Comparison of ENCODE assay signal across 9 cellular contexts in the genomic region with DNA sequence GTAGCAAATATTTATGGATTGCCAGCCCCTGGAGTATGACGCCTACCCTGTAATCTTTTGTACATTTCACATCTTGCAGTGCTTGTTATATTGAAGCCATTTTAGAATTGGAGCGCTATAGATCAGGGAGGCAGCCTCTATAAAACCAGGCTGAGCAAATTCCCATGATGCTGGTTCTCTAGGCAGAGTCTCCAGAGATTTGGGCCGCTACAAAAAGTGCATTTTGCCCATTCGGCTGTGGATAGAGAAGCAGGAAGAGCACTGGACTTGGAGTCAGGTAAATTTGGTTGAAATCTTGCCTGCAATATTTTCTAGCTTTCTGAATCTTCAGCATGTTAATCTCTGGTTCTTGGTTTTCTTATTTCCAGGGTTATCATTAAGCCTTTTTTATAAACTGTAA. TPM values are rescaled to one million over a fixed set of nuclear protein-coding genes. Genes with fewer than 3 reads are reported as not detected.
DNase-seq lines count a peak whose midpoint lies in the region; ATAC-seq, FAIRE-seq and TF ChIP-seq lines count a peak whose summit lies in the region.
"Had no signal": no experiment of that assay in that cellular context is flagged by ENCODE, and none has a peak within 500 bp of the region (broad histone marks: within the 10 kb centered on the region; RNA-seq: fewer than 3 reads in every experiment).

No MANE protein-coding gene starts in this region.

- H3K27ac Mint-ChIP-seq in Calu3 (ENCODE audit: unreplicated experiment), result peak overlapping the region; percentile 90

- peaks cover 2% of the 10 kb centered on the region for H3K4me1 ChIP-seq in NT2/D1 (ENCODE audit: insufficient read depth, insufficient read length)
- H3K4me1 ChIP-seq in effector memory CD4-positive, alpha-beta T cell (ENCODE audit: control insufficient read depth, insufficient read depth, low read length, poor library complexity, severe bottlenecking), result peaks cover 44% of the 10 kb centered on the region
- H3K4me1 ChIP-seq in neutrophil (ENCODE audit: control insufficient read depth in 1 of 2, insufficient read depth in 1 of 2, low read depth in 1 of 2, low read length in 1 of 2), result peaks cover 64 to 67% of the 10 kb centered on the region in 2 experiments

- no peaks in the 10 kb centered on the region for H3K9me3 Mint-ChIP-seq in Calu3 (ENCODE audit: low read depth, unreplicated experiment)

- H3K27me3 ChIP-seq in NT2/D1 (ENCODE audit: insufficient read depth, insufficient read length) (no peaks in the 10 kb centered on the region), neutrophil (no peaks in the 10 kb centered on the region)
- H3K27me3 ChIP-seq in effector memory CD4-positive, alpha-beta T cell (replicated peaks; ENCODE audit: control insufficient read depth, insufficient read depth, low read length, poor library complexity, severe bottlenecking), result no peaks in the 10 kb centered on the region

- peaks cover 36% of the 10 kb centered on the region for H3K4me1 Mint-ChIP-seq in Calu3 (ENCODE audit: low read depth, unreplicated experiment)

- no peaks in the 10 kb centered on the region for H3K27me3 Mint-ChIP-seq in Calu3 (ENCODE audit: unreplicated experiment)

- H3K36me3 ChIP-seq in NT2/D1 (ENCODE audit: insufficient read depth, insufficient read length, low read length) (peaks cover 42% of the 10 kb centered on the region), neutrophil (peaks cover 5% of the 10 kb centered on the region)
- peaks cover 4% of the 10 kb centered on the region for H3K36me3 ChIP-seq in effector memory CD4-positive, alpha-beta T cell (ENCODE audit: control insufficient read depth, insufficient read depth, low read length)

- DNase-seq in Calu3 (no peak), NT2/D1 (ENCODE audit: low read depth, low spot score) (no peak), NCI-H1417 (lab: John Stamatoyannopoulos, UW) (no peak), omental fat pad (ENCODE audit: low spot score) (no peak), D721Med (ENCODE audit: insufficient read length, low spot score) (no peak)
- DNase-seq in effector memory CD4-positive, alpha-beta T cell, result no peak

- no peaks in the 10 kb centered on the region for H3K9me3 ChIP-seq in NT2/D1 (ENCODE audit: insufficient read depth, low read length)
- H3K9me3 ChIP-seq in effector memory CD4-positive, alpha-beta T cell (ENCODE audit: control insufficient read depth, low read length), result no peaks in the 10 kb centered on the region
- H3K9me3 ChIP-seq in neutrophil, result no peaks in the 10 kb centered on the region

- H3K27ac ChIP-seq in effector memory CD4-positive, alpha-beta T cell (ENCODE audit: insufficient read depth, low read length, poor library complexity, severe bottlenecking), result peak overlapping the region; percentile 95
- H3K27ac ChIP-seq in neutrophil, result peak overlapping the region; percentile 97
- H3K27ac ChIP-seq: epithelial cell of prostate had no signal

- BruUV-seq in Calu3 (replicated peaks; lab: Mats Ljungman, UMichigan), result no TSS peak

- peak overlapping the region; percentile 94 for H3K9ac ChIP-seq in NT2/D1 (ENCODE audit: insufficient read length, low read depth)

- no peak for FAIRE-seq in D721Med (lab: Jason Lieb, UNC)

- TF ChIP-seq CTCF in Calu3 (IDR thresholded peaks at IDR 0.05; ENCODE audit: unreplicated experiment) (no peak), neutrophil (IDR thresholded peaks at IDR 0.05) (no peak), omental fat pad (IDR thresholded peaks at IDR 0.05) (no peak), D721Med (IDR thresholded peaks at IDR 0.05; ENCODE audit: insufficient read depth, missing control alignments) (no peak)

- H3K36me3 Mint-ChIP-seq in Calu3 (ENCODE audit: insufficient read depth, unreplicated experiment), result peaks cover 66% of the 10 kb centered on the region

- intact Hi-C loops in Calu3 (cut with micrococcal nuclease; ENCODE audit: unreplicated experiment), result loop anchor here (5.0 kb wide), 1 partner anchor 140 kb away; a partner anchor contains a TSS

- peak overlapping the region; percentile 95 for H3K4me3 Mint-ChIP-seq in Calu3 (ENCODE audit: low read depth, unreplicated experiment)

- H3K4me3 ChIP-seq in NT2/D1 (ENCODE audit: insufficient read length, low read depth), result peak overlapping the region; percentile 89
- H3K4me3 ChIP-seq in effector memory CD4-positive, alpha-beta T cell (ENCODE audit: insufficient read depth, low read depth, low read length, poor library complexity, severe bottlenecking), result peak overlapping the region; percentile 97
- H3K4me3 ChIP-seq in neutrophil (ENCODE audit: low read depth in 1 of 2, low read length in 1 of 2), result peak overlapping the region; percentile 79 to 95

- ATAC-seq in GM18861 (IDR thresholded peaks at IDR 0.05; ENCODE audit: unreplicated experiment), result no peak
- ATAC-seq in omental fat pad (ENCODE audit: low FRiP score), result no peak

- CTCF ChIA-PET in Calu3 (lab: Charles Lee), result interaction anchor here (1.0 to 1.4 kb wide), 2 partner anchors 10 to 22 kb away, joined by 3 to 9 read pairs; a partner anchor contains a TSS

RNA-seq across cellular contexts. Expression of a gene that starts 2.0 kb away (rescaled TPM):
- total RNA-seq in Calu3 (2022) (377 and 384 TPM in 2 replicates), omental fat pad (100 to 1,000 TPM; 114 to 153 (median 143) TPM)

RNA-seq across cellular contexts. Expression of a gene that starts 22.4 kb away (rescaled TPM):
- total RNA-seq in Calu3 (2022) (172 and 182 TPM in 2 replicates), omental fat pad (10 to 100 TPM in 2 of 4 donors, 1 to 10 TPM in 2; 5.1 to 17.1 (median 10.3) TPM)
